ENCODE assay signal across 10 cellular contexts in genomic region chr16:7340938-7341337, GRCh38. TPM values are rescaled to one million over a fixed set of nuclear protein-coding genes. Genes with fewer than 3 reads are reported as not detected.
"Had no signal": no experiment of that assay in that cellular context is flagged by ENCODE, and none has a peak within 500 bp of the region (broad histone marks: within the 10 kb centered on the region; RNA-seq: fewer than 3 reads in every experiment).

No MANE protein-coding gene starts in this region.

- H3K27ac ChIP-seq: GM23248 had no signal

- H3K4me3 Mint-ChIP-seq: HFFc6 had no signal

- H3K4me3 ChIP-seq: GM23248, HAP-1, K562 had no signal

- H3K36me3 ChIP-seq: HAP-1 had no signal

- ATAC-seq: HCT116, K562 had no signal

- H3K9ac ChIP-seq: GM23248 had no signal

- H3K27ac Mint-ChIP-seq: HFFc6 had no signal

- H3K4me1 ChIP-seq: HAP-1 had no signal

- DNase-seq: GM23248, GOT3, H7, HFFc6, IMR-90 had no signal

- H3K9me3 ChIP-seq: HAP-1 had no signal

RNA-seq across cellular contexts. Expression of gene RBFOX1, which starts 8.3 kb away (rescaled TPM):
- total RNA-seq: GM23248, H4, HFFc6, HT-29, IMR-90, K562 had no signal
- polyA plus RNA-seq: GM23248, IMR-90 had no signal
